8 cellular contexts compared by ENCODE assay signal in the genomic region with DNA sequence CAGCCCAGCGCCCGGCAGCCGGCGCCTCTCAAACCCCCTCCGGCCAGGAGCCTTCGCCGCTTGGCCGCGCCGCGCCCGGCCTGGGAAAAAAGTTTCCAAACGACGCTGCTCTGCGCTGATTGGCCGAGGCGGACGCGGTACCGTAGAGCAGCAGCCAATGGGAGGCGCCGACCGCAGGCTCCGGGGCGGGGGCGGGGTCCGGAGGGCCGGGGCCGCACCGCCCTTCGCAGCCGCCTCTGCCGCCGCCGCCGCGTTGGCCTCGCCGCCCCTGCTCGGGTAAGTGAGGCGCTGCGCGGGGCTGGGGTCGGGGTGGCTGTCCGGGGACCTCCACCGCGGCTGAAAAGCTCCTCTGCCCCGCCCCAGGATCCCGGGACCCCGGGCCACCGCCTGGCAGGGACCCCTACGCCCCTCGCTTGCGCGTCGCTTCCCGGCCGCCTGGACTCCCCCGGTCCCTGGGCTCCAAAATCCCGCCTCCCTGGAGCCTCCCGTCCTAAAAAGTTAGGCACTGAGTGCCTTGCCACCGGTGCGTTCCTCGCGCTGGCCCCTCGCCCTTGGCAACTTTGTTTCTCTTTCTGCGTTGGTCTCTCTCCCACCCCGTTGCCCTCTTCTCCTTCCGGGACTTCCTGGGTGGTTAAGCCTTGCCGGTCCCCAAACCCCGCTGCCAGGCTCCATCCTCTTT. TPM values are rescaled to one million over a fixed set of nuclear protein-coding genes. Genes with fewer than 3 reads are reported as not detected.
DNase-seq lines count a peak whose midpoint lies in the region; ATAC-seq and TF ChIP-seq lines count a peak whose summit lies in the region.

Gene NDE1, plus strand, starts transcription at position 227 of the 679 bp plus-strand sequence. CDS start 14,534 bp downstream, outside the sequence.

- H3K9me3 ChIP-seq in aorta (ENCODE audit: control insufficient read depth, low read length): no peaks in the 10 kb centered on the region

- peak within 1 kb of the TSS in 1 of 2 donors; percentile 49 for H3K27ac ChIP-seq in aorta (ENCODE audit: low read depth in 1 of 2, low read length in 2 of 2)

- 0 to 1% methylated on average over 42 to 71 of the region's 71 CpGs for WGBS in aorta, 2 donors

- H3K36me3 ChIP-seq in aorta (ENCODE audit: control insufficient read depth in 1 of 2, insufficient read depth in 2 of 2, low read length in 1 of 2): no peaks in the 10 kb centered on the region

- no peaks in the 10 kb centered on the region for H3K4me1 ChIP-seq in aorta (ENCODE audit: control insufficient read depth in 1 of 2, insufficient read depth in 2 of 2, low read length in 2 of 2)

- in situ Hi-C loops in astrocyte of the cerebellum (cut with HindIII; ENCODE audit: low sequenced_read_pairs): no loop called here

- no peak for TF ChIP-seq CTCF in astrocyte of the cerebellum (IDR thresholded peaks at IDR 0.05; ENCODE audit: low read depth, low read length, missing control alignments)

- DNase-seq in NCI-H187 (lab: John Stamatoyannopoulos, UW): peak; percentile 23 to 81
- DNase-seq in T1000 (lab: John Stamatoyannopoulos, UW): peak; percentile 80
- peak; percentile 68 for DNase-seq in astrocyte of the cerebellum (ENCODE audit: low read depth)
- peak; percentile 87 to 89 for DNase-seq in hippocampal formation (lab: John Stamatoyannopoulos, UW)
- peak; percentile 89 for DNase-seq in retina
- peak; percentile 95 to 98 for DNase-seq in aorta

- intact Hi-C loops in aorta (cut with DNase I): loop anchor here (5.0 kb wide), 1 partner anchor 52 kb away; no protein-coding TSS in a partner anchor

- peak within 1 kb of the TSS; percentile 93 for H3K4me3 ChIP-seq in astrocyte of the cerebellum (ENCODE audit: low read depth, low read length)
- H3K4me3 ChIP-seq in aorta (ENCODE audit: low read length in 2 of 2): peak within 1 kb of the TSS; percentile 69 to 86

- H3K27me3 ChIP-seq in aorta (ENCODE audit: control insufficient read depth in 1 of 2, insufficient read depth in 2 of 2, low read length in 1 of 2): no peaks in the 10 kb centered on the region

- ATAC-seq in GM18502 (IDR thresholded peaks at IDR 0.05; ENCODE audit: poor library complexity, unreplicated experiment) (peak; percentile 77), HG02870 (IDR thresholded peaks at IDR 0.05; ENCODE audit: unreplicated experiment) (peak; percentile 62), aorta (ENCODE audit: low FRiP score) (peak; percentile 98)

RNA-seq across cellular contexts. Expression of gene NDE1, which starts in this region (rescaled TPM):
- total RNA-seq in aorta: 10 to 100 TPM; 32.0 to 42.8 TPM
- 10 to 100 TPM; 14.8 to 15.7 TPM for polyA plus RNA-seq in aorta
